4 cellular contexts compared by ENCODE assay signal in genomic region chr1:51875836-51876235, GRCh38.
TF ChIP-seq lines count a peak whose summit lies in the region.

No MANE protein-coding gene starts in this region.

TF ChIP-seq in SK-N-SH, 30 proteins besides CTCF, POLR2A, EP300 and RAD21:
- TF ChIP-seq PBX3 (IDR thresholded peaks at IDR 0.05) (no peak), SMC3 (IDR thresholded peaks at IDR 0.05; ENCODE audit: low read depth, low read length) (no peak), GATA2 (CRISPR knock-in tag; IDR thresholded peaks at IDR 0.05) (no peak), TCF12 (IDR thresholded peaks at IDR 0.05) (no peak), TEAD4 (IDR thresholded peaks at IDR 0.05; ENCODE audit: borderline replicate concordance, insufficient read depth) (no peak), MXI1 (IDR thresholded peaks at IDR 0.05; ENCODE audit: low read depth, low read length) (no peak)

TF ChIP-seq in SK-N-SH treated with all-trans-retinoic acid at 6 μM for 48 hours, 23 proteins besides CTCF, POLR2A, EP300 and RAD21:
- TF ChIP-seq CSDC2 (CRISPR knock-in tag; IDR thresholded peaks at IDR 0.05) = no peak
- TF ChIP-seq TSHZ2 (CRISPR knock-in tag; IDR thresholded peaks at IDR 0.05) = no peak
- TF ChIP-seq ZC3H10 (CRISPR knock-in tag; IDR thresholded peaks at IDR 0.05) = no peak

TF ChIP-seq in IMR-90, 13 proteins besides CTCF, POLR2A, EP300 and RAD21:
- no peak for TF ChIP-seq CHD1 (IDR thresholded peaks at IDR 0.05; ENCODE audit: low read depth, low read length)
- TF ChIP-seq MAFK (IDR thresholded peaks at IDR 0.05; ENCODE audit: low read depth, low read length) = no peak
- TF ChIP-seq BHLHE40 (IDR thresholded peaks at IDR 0.05; ENCODE audit: low read depth, low read length) = no peak
- TF ChIP-seq RCOR1 (IDR thresholded peaks at IDR 0.05; ENCODE audit: insufficient replicate concordance, low read length) = no peak
- TF ChIP-seq CEBPB (IDR thresholded peaks at IDR 0.05; ENCODE audit: low read depth, low read length) = no peak

TF ChIP-seq in GM12878, 131 proteins besides CTCF, POLR2A, EP300 and RAD21:
- no peak for TF ChIP-seq ZNF687 (IDR thresholded peaks at IDR 0.05)
- TF ChIP-seq STAT3 (IDR thresholded peaks at IDR 0.05; ENCODE audit: low read depth, low read length) = no peak
- no peak for TF ChIP-seq CHD1 (IDR thresholded peaks at IDR 0.05; ENCODE audit: low read depth, low read length)
- no peak for TF ChIP-seq SMAD5 (IDR thresholded peaks at IDR 0.05; ENCODE audit: low read depth)
- TF ChIP-seq NFYA (IDR thresholded peaks at IDR 0.05; ENCODE audit: borderline replicate concordance, low read depth, low read length) = no peak
- TF ChIP-seq ZNF274 (IDR thresholded peaks at IDR 0.05; ENCODE audit: insufficient read depth, insufficient read length) = no peak
- TF ChIP-seq SREBF2 (IDR thresholded peaks at IDR 0.05; ENCODE audit: low read length) = no peak
- TF ChIP-seq ETV6 (conservative IDR thresholded peaks at IDR 0.05 in 1 of 2, IDR thresholded peaks at IDR 0.05 in 1 of 2; ENCODE audit: borderline replicate concordance in 1 of 2, low read depth in 1 of 2) = no peak
- no peak for TF ChIP-seq ZNF592 (IDR thresholded peaks at IDR 0.05)
